9 cellular contexts compared by ENCODE assay signal in the genomic region with DNA sequence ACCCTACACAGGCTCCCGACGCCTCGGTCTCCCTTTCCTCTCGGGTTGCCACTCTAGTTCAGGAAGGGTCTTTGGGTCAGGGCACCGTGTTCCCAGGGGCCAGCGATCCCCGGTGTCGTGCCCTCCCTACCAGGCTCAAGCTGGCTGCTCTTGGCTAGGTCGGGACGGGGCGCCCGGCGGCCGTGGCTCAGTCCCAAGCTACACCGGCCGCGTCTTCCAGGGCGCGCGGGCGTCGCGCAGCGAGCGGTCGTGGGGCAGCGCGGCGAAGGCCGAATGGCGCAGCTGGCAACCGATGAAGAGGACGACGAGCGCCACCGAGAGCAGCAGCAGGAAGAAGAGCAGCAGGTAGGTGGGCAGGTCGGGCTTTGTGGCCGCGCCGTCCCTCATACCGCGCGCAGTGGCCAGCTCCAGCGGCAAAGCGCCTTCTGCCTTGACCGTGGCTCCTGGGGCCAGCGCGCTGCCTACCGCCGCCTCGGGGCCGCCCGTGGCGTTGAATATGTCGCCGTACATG. TPM values are rescaled to one million over a fixed set of nuclear protein-coding genes. Genes with fewer than 3 reads are reported as not detected.
DNase-seq lines count a peak whose midpoint lies in the region; ATAC-seq and TF ChIP-seq lines count a peak whose summit lies in the region.
"Had no signal": no experiment of that assay in that cellular context is flagged by ENCODE, and none has a peak within 500 bp of the region (broad histone marks: within the 10 kb centered on the region; RNA-seq: fewer than 3 reads in every experiment).

No MANE protein-coding gene starts in this region.

- H3K27me3 ChIP-seq in right atrium auricular region (peaks cover 0 to 28% of the 10 kb centered on the region in 2 donors), parathyroid adenoma (ENCODE audit: control insufficient read depth, insufficient read depth, low read length) (no peaks in the 10 kb centered on the region)

- H3K4me3 ChIP-seq in right atrium auricular region (peak overlapping the region; percentile 19 to 48), parathyroid adenoma (ENCODE audit: low read depth, low read length) (no peak overlapping the region)

- H3K9ac ChIP-seq in parathyroid adenoma: no peak overlapping the region

- H3K9me3 ChIP-seq in right atrium auricular region: no peaks in the 10 kb centered on the region
- no peaks in the 10 kb centered on the region for H3K9me3 ChIP-seq in parathyroid adenoma (ENCODE audit: control insufficient read depth, low read length)

- H3K27ac ChIP-seq in right atrium auricular region (no peak overlapping the region), parathyroid adenoma (no peak overlapping the region)

- peak; percentile 62 for DNase-seq in D341Med (ENCODE audit: low spot score)
- peak; percentile 47 for DNase-seq in SW480 (ENCODE audit: low spot score)
- DNase-seq in right atrium auricular region (ENCODE audit: low spot score): no peak
- no peak for DNase-seq in AML-193 (lab: John Stamatoyannopoulos, UW)
- no peak for DNase-seq in NCI-H187 treated with DMSO at 0.1 percent for 48 hours (lab: John Stamatoyannopoulos, UW)
- DNase-seq: stimulated activated CD4-positive, alpha-beta T cell treated with anti-CD3 and anti-CD28 coated beads, Interleukin-2, amount 100 ng/mL, for 48 hours had no signal

- no peak overlapping the region for H2AFZ ChIP-seq in parathyroid adenoma

- H3K4me1 ChIP-seq in right atrium auricular region (peaks cover 0 to 27% of the 10 kb centered on the region in 2 donors), parathyroid adenoma (no peaks in the 10 kb centered on the region)

- no peaks in the 10 kb centered on the region for H3K79me2 ChIP-seq in parathyroid adenoma

- H3K36me3 ChIP-seq in right atrium auricular region: peaks cover 15% of the 10 kb centered on the region
- no peaks in the 10 kb centered on the region for H3K36me3 ChIP-seq in parathyroid adenoma (ENCODE audit: control insufficient read depth, insufficient read depth, low read length)

- TF ChIP-seq CTCF in right atrium auricular region (IDR thresholded peaks at IDR 0.05): no peak
- no peak for TF ChIP-seq CTCF in parathyroid adenoma (IDR thresholded peaks at IDR 0.05)

- H3K4me2 ChIP-seq in parathyroid adenoma (ENCODE audit: low read length): peak overlapping the region; percentile 69

- ATAC-seq in HG03442 (IDR thresholded peaks at IDR 0.05; ENCODE audit: unreplicated experiment) (no peak), HG02840 (IDR thresholded peaks at IDR 0.05; ENCODE audit: low FRiP score, unreplicated experiment) (no peak)

RNA-seq across cellular contexts. Expression of gene SMIM32, which starts 0.9 kb away (rescaled TPM):
- not detected for total RNA-seq in right atrium auricular region

RNA-seq across cellular contexts. Expression of gene SMAD5, which starts 59.4 kb away (rescaled TPM):
- 10 to 100 TPM; 25.0 to 26.7 TPM for total RNA-seq in right atrium auricular region

Comparison
In these comparisons a context has a peak if more than half of its experiments do, and no peak if none do; other contexts are left out.
1. DNase-seq: peak in D341Med (single experiment) and SW480 (single experiment); none in right atrium auricular region (single experiment), AML-193 (0 of 2) and NCI-H187 treated with DMSO at 0.1 percent for 48 hours (single experiment).